In genomic region chr5:54895816-54896341, GRCh38 we compare ENCODE assay signal across 8 cellular contexts.
A peak's percentile ranks its signal among the peaks of the same experiment; 100 is the strongest.
DNase-seq lines count a peak whose midpoint lies in the region; ATAC-seq and TF ChIP-seq lines count a peak whose summit lies in the region.

No MANE protein-coding gene starts in this region.

- H3K36me3 Mint-ChIP-seq in T-helper 17 cell (ENCODE audit: low read depth): peaks cover 8% of the 10 kb centered on the region

- no peak overlapping the region for H3K9ac ChIP-seq in IMR-90 (ENCODE audit: low read depth, low read length)

- H3K27ac Mint-ChIP-seq in T-helper 17 cell: peak overlapping the region; percentile 9

- H3K4me1 Mint-ChIP-seq in T-helper 17 cell: peaks cover 5% of the 10 kb centered on the region

- dilution Hi-C loops in IMR-90 (cut with HindIII; ENCODE audit: low sequenced_read_pairs, unreplicated experiment): no loop called here

- no peaks in the 10 kb centered on the region for H3K79me1 ChIP-seq in IMR-90 (ENCODE audit: low read depth in 1 of 2, low read length in 2 of 2)

- peaks cover 68% of the 10 kb centered on the region for H3K27me3 Mint-ChIP-seq in T-helper 17 cell

- H3K4ac ChIP-seq in IMR-90 (ENCODE audit: low read depth, low read length): no peak overlapping the region

- H2AK9ac ChIP-seq in IMR-90 (replicated peaks; ENCODE audit: low read depth, low read length, poor library complexity): no peak overlapping the region

- H2AFZ ChIP-seq in IMR-90 (replicated peaks; ENCODE audit: low read length, poor library complexity): no peak overlapping the region

- H4K20me1 ChIP-seq in IMR-90 (ENCODE audit: insufficient read depth, low read length): no peaks in the 10 kb centered on the region

- H4K91ac ChIP-seq in IMR-90 (ENCODE audit: insufficient read depth, low read depth, low read length): no peak overlapping the region

- ATAC-seq in IMR-90 (ENCODE audit: low read depth) (peak; percentile 92), T-helper 17 cell (no peak), foreskin keratinocyte (peak; percentile 50), sciatic nerve (peak; percentile 81), GM21360 (IDR thresholded peaks at IDR 0.05; ENCODE audit: unreplicated experiment) (no peak), HG02571 (IDR thresholded peaks at IDR 0.05; ENCODE audit: unreplicated experiment) (no peak)

- no peak overlapping the region for H4K5ac ChIP-seq in IMR-90 (ENCODE audit: low read depth, low read length)

- no TSS peak for BruUV-seq in IMR-90 (replicated peaks; lab: Mats Ljungman, UMichigan)

- no peak overlapping the region for H3K23ac ChIP-seq in IMR-90 (ENCODE audit: low read depth, low read length)

- intact Hi-C loops in IMR-90 (cut with micrococcal nuclease): loop anchor here (1.0 to 2.0 kb wide), 2 partner anchors 379 to 653 kb away; partner anchors contain the start of gene SNX18
- intact Hi-C loops in sciatic nerve (cut with DNase I): no loop called here

- peaks cover 4% of the 10 kb centered on the region; the same call in 1 of the 2 replicates for H3K27me3 ChIP-seq in IMR-90 (ENCODE audit: control insufficient read depth, insufficient read depth, low read length)
- peaks cover 46% of the 10 kb centered on the region for H3K27me3 ChIP-seq in foreskin keratinocyte

- no peak overlapping the region for H3K14ac ChIP-seq in IMR-90 (replicated peaks; ENCODE audit: low read depth, low read length)

- H3K36me3 ChIP-seq in IMR-90 (ENCODE audit: control insufficient read depth, insufficient read depth, low read length): no peaks in the 10 kb centered on the region

- CTCF ChIA-PET in IMR-90 (lab: Yijun Ruan, JAX): interaction anchor here (0.5 to 1.2 kb wide), 7 partner anchors 12 to 648 kb away, joined by 3 to 5 read pairs (median 3); no protein-coding TSS in a partner anchor

- no peak for TF ChIP-seq POLR2A in IMR-90 (IDR thresholded peaks at IDR 0.05; ENCODE audit: low read depth, low read length)

- TF ChIP-seq RAD21 in IMR-90 (IDR thresholded peaks at IDR 0.05; ENCODE audit: low read length): peak; percentile 76

- no peak overlapping the region for H3K56ac ChIP-seq in IMR-90 (ENCODE audit: extremely low read depth, insufficient read depth, low read length)

- peaks cover 2% of the 10 kb centered on the region; the same call in 1 of the 2 replicates for H3K9me1 ChIP-seq in IMR-90 (ENCODE audit: insufficient read depth, low read length)

- no peak overlapping the region for H3K4me3 ChIP-seq in IMR-90 (ENCODE audit: insufficient read depth, low read depth, low read length)

- TF ChIP-seq CTCF in IMR-90 (conservative IDR thresholded peaks at IDR 0.05; ENCODE audit: low read depth, low read length) (peak; percentile 72), foreskin keratinocyte (conservative IDR thresholded peaks at IDR 0.05) (peak; percentile 78)

- H3K4me1 ChIP-seq in IMR-90 (ENCODE audit: control insufficient read depth, insufficient read depth, low read length): peaks cover 5% of the 10 kb centered on the region; the same call in 1 of the 2 replicates
- H3K4me1 ChIP-seq in foreskin keratinocyte: peaks cover 3% of the 10 kb centered on the region

- H2AK5ac ChIP-seq in IMR-90 (ENCODE audit: low read depth, low read length): no peak overlapping the region

- H3K9me3 ChIP-seq in IMR-90 (ENCODE audit: control insufficient read depth, insufficient read depth, low read length): no peaks in the 10 kb centered on the region
- no peaks in the 10 kb centered on the region for H3K9me3 ChIP-seq in T-helper 17 cell (ENCODE audit: control insufficient read depth, low read length, poor library complexity, severe bottlenecking)

- H2BK20ac ChIP-seq in IMR-90 (ENCODE audit: low read depth, low read length): no peak overlapping the region

- WGBS in IMR-90 (ENCODE audit: extremely low coverage in 2 of 2, insufficient read length in 1 of 2), 2 experiments: 0% methylated on average over 3 of the region's 6 CpGs; no CpG with 5 or more reads in 1 of the 2 experiments

- H3K4me2 ChIP-seq in IMR-90 (ENCODE audit: low read depth, low read length): peak overlapping the region; percentile 49; the same call in 1 of the 2 replicates

- 0 out of 3 replicates have a peak overlapping the region, but pooled peaks have one; percentile 21 for H2BK15ac ChIP-seq in IMR-90 (ENCODE audit: low read depth, low read length)

- no peak overlapping the region for H3K18ac ChIP-seq in IMR-90 (ENCODE audit: low read depth, low read length)

- DNase-seq in NCI-H1436 (lab: John Stamatoyannopoulos, UW) (peak; percentile 29), NCI-H1436 treated with DMSO at 0.1 percent for 48 hours (lab: John Stamatoyannopoulos, UW) (no peak), IMR-90 (peak; percentile 68), T-helper 17 cell (no peak), foreskin keratinocyte (peak in 1 of 2 donors; percentile 45), sciatic nerve (ENCODE audit: low spot score) (no peak)

- in situ Hi-C loops in IMR-90 (cut with MboI; ENCODE audit: low sequenced_read_pairs): loop anchor here (10.0 kb wide), 1 partner anchor 641 kb away; no protein-coding TSS in a partner anchor

- H4K8ac ChIP-seq in IMR-90 (ENCODE audit: low read depth in 2 of 2, low read length in 2 of 2): no peak overlapping the region

- POLR2A ChIA-PET in IMR-90 (lab: Charles Lee; ENCODE audit: unreplicated experiment): no interaction called here

- H2BK5ac ChIP-seq in IMR-90 (ENCODE audit: low read depth, low read length, poor library complexity, severe bottlenecking): no peak overlapping the region

- H3K27ac ChIP-seq in IMR-90 (ENCODE audit: insufficient read depth, low read length): no peak overlapping the region
- H3K27ac ChIP-seq in foreskin keratinocyte: no peak overlapping the region

- peak overlapping the region; percentile 70 for H3K4me3 Mint-ChIP-seq in T-helper 17 cell

- H2BK120ac ChIP-seq in IMR-90 (ENCODE audit: low read depth, low read length): no peak overlapping the region

TF ChIP-seq in IMR-90, 13 proteins besides CTCF, POLR2A, EP300 and RAD21:
- TF ChIP-seq FOS (IDR thresholded peaks at IDR 0.05; ENCODE audit: low read depth, low read length) (no peak), RCOR1 (IDR thresholded peaks at IDR 0.05; ENCODE audit: insufficient replicate concordance, low read length) (no peak), SMC3 (IDR thresholded peaks at IDR 0.05; ENCODE audit: low read depth, low read length) (peak; percentile 61), USF2 (IDR thresholded peaks at IDR 0.05; ENCODE audit: low read depth, low read length) (no peak)

Comparison
In these comparisons a context has a peak if more than half of its experiments do, and no peak if none do; other contexts are left out.
1. DNase-seq: peak in NCI-H1436 (single experiment) and IMR-90 (single experiment); none in NCI-H1436 treated with DMSO at 0.1 percent for 48 hours (single experiment), T-helper 17 cell (0 of 3) and sciatic nerve (single experiment).
2. ATAC-seq: peak in IMR-90 (single experiment), foreskin keratinocyte (single experiment) and sciatic nerve (single experiment); none in T-helper 17 cell (single experiment), GM21360 (single experiment) and HG02571 (single experiment).